In the genomic region with DNA sequence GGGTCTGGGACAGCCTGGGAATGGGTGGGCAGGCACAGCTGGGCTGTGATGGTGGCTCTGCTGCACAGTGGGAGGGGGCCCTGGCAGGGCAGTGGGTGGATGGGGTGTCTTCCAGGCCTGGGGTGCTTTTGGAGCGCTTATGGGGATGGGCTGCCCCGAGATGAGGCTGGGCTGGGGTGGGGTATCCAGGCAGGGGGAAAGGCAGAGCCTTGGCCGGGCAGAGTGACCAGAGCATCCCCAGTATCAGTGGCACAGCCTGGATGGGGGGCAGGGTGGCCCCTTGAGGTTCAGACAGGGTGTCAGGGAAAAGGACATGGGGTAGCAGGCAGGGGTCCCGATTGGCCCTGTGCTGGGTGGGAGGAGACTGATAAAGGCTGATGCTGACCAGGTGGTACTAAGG, we compare ENCODE assay signal across 12 cellular contexts. TPM values are rescaled to one million over a fixed set of nuclear protein-coding genes. Genes with fewer than 3 reads are reported as not detected.
"Had no signal": no experiment of that assay in that cellular context is flagged by ENCODE, and none has a peak within 500 bp of the region (broad histone marks: within the 10 kb centered on the region; RNA-seq: fewer than 3 reads in every experiment).

No MANE protein-coding gene starts in this region.

- H3K27ac Mint-ChIP-seq: activated CD8-positive, alpha-beta T cell treated with anti-CD3 and anti-CD28 coated beads, Interleukin-2, amount 10 ng/mL, durations not matched to agents 7 days and 5 days; activated naive CD4-positive, alpha-beta T cell treated with anti-CD3 and anti-CD28 coated beads for 36 hours; endodermal cell had no signal

- FAIRE-seq: islet of Langerhans had no signal

- ATAC-seq: activated CD8-positive, alpha-beta T cell treated with anti-CD3 and anti-CD28 coated beads, Interleukin-2, amount 10 ng/mL, durations not matched to agents 7 days and 5 days; left lung had no signal

- H3K9me3 ChIP-seq: left lung, thoracic aorta had no signal

- H3K4me3 ChIP-seq: left lung, SK-N-MC, thoracic aorta had no signal

- H3K4me3 Mint-ChIP-seq: activated CD8-positive, alpha-beta T cell treated with anti-CD3 and anti-CD28 coated beads, Interleukin-2, amount 10 ng/mL, durations not matched to agents 7 days and 5 days; activated naive CD4-positive, alpha-beta T cell treated with anti-CD3 and anti-CD28 coated beads for 36 hours; endodermal cell had no signal

- H3K27me3 ChIP-seq: left lung had no signal

- H3K27ac ChIP-seq: left lung, SK-N-MC, thoracic aorta had no signal

- H3K4me1 ChIP-seq: left lung had no signal

- DNase-seq: activated CD4-positive, alpha-beta T cell treated with anti-CD3 and anti-CD28 coated beads for 48 hours; activated CD8-positive, alpha-beta T cell treated with anti-CD3 and anti-CD28 coated beads, Interleukin-2, amount 10 ng/mL, durations not matched to agents 7 days and 5 days; activated naive CD4-positive, alpha-beta T cell treated with anti-CD3 and anti-CD28 coated beads for 36 hours; endodermal cell; glutamatergic neuron; left lung; RPMI8226; stimulated activated naive CD4-positive, alpha-beta T cell treated with Interleukin-2 at 50 U/mL for 16 hours had no signal

- H3K9me3 Mint-ChIP-seq: activated naive CD4-positive, alpha-beta T cell treated with anti-CD3 and anti-CD28 coated beads for 36 hours; endodermal cell had no signal

RNA-seq across cellular contexts. Expression of a gene that starts 42.2 kb away (rescaled TPM):
- total RNA-seq: activated naive CD4-positive, alpha-beta T cell treated with anti-CD3 and anti-CD28 coated beads for 36 hours; T-helper 1 cell treated with Interleukin-12 subunit alpha and Interleukin-12 subunit beta and Interleukin-4 antibody, amounts not matched to agents 30 ng/mL and 1 ng/mL, for 36 hours had no signal
